8 cellular contexts compared by ENCODE assay signal in genomic region chr12:991350-992278, GRCh38. TPM values are rescaled to one million over a fixed set of nuclear protein-coding genes. Genes with fewer than 3 reads are reported as not detected.
DNase-seq lines count a peak whose midpoint lies in the region; ATAC-seq, FAIRE-seq and TF ChIP-seq lines count a peak whose summit lies in the region.

No MANE protein-coding gene starts in this region.

- H3K27ac ChIP-seq in A673 (ENCODE audit: low read depth, low read length, poor library complexity, severe bottlenecking): peak overlapping the region; percentile 99
- peak overlapping the region; percentile 84 for H3K27ac ChIP-seq in HUES48 (ENCODE audit: low read depth, low read length)
- H3K27ac ChIP-seq in endothelial cell of umbilical vein (ENCODE audit: insufficient read depth, low read depth, low read length): peak overlapping the region; percentile 52
- H3K27ac ChIP-seq in muscle layer of colon (ENCODE audit: low read depth, low read length): peak overlapping the region; percentile 92
- H3K27ac ChIP-seq in urinary bladder (ENCODE audit: low read depth): peak overlapping the region; percentile 95

- no peaks in the 10 kb centered on the region for H3K9me3 Mint-ChIP-seq in T-cell

- H3K36me3 ChIP-seq in A673 (ENCODE audit: insufficient read depth, low read length, poor library complexity, severe bottlenecking) (no peaks in the 10 kb centered on the region), HUES48 (ENCODE audit: control insufficient read depth, insufficient read depth, low read length) (no peaks in the 10 kb centered on the region), endothelial cell of umbilical vein (ENCODE audit: control insufficient read depth in 2 of 2, extremely low read depth in 1 of 2, insufficient read depth in 2 of 2, low read length in 2 of 2) (no peaks in the 10 kb centered on the region), muscle layer of colon (ENCODE audit: insufficient read depth, low read length) (no peaks in the 10 kb centered on the region), urinary bladder (ENCODE audit: insufficient read depth) (no peaks in the 10 kb centered on the region)

- peak; percentile 22 for DNase-seq in A673 (ENCODE audit: low spot score)
- DNase-seq in T-cell: peak in 16 of 34 experiments; percentile 2 to 46 (median 9)
- DNase-seq in endothelial cell of umbilical vein (ENCODE audit: low read depth, low spot score): peak; percentile 24

- CTCF ChIA-PET in A673 (lab: Charles Lee) (interaction anchor here (0.6 to 1.0 kb wide), 3 partner anchors 62 to 101 kb away, joined by 3 to 4 read pairs (median 3); no protein-coding TSS in a partner anchor), T-cell (lab: Charles Lee) (interaction anchor here in 1 of 2 donors (0.6 to 1.4 kb wide), 2 partner anchors 42 to 333 kb away, joined by 3 to 9 read pairs; partner anchors contain the start of gene RAD52), endothelial cell of umbilical vein (lab: Charles Lee) (interaction anchor here (0.7 to 6.6 kb wide), 7 partner anchors 10 to 126 kb away, joined by 3 to 66 read pairs (median 5); partner anchors contain the start of gene RAD52)

- H3K9me3 ChIP-seq in A673 (ENCODE audit: low read depth, low read length, poor library complexity, severe bottlenecking) (no peaks in the 10 kb centered on the region), HUES48 (ENCODE audit: control insufficient read depth, insufficient read depth, low read length) (no peaks in the 10 kb centered on the region), endothelial cell of umbilical vein (replicated peaks; ENCODE audit: control insufficient read depth, insufficient read depth, low read length) (no peaks in the 10 kb centered on the region), muscle layer of colon (ENCODE audit: low read length) (no peaks in the 10 kb centered on the region)

- TSS peak; percentile 80 for BruUV-seq in A673 (replicated peaks; lab: Mats Ljungman, UMichigan)
- BruUV-seq in endothelial cell of umbilical vein (replicated peaks; lab: Mats Ljungman, UMichigan): TSS peak; percentile 38

- H3K9me1 ChIP-seq in endothelial cell of umbilical vein (replicated peaks; ENCODE audit: control insufficient read depth, extremely low read depth, insufficient read depth, low read length): no peaks in the 10 kb centered on the region

- dilution Hi-C loops in endothelial cell of umbilical vein (cut with MboI; ENCODE audit: extremely low pct_ligation_motif_present, low sequenced_read_pairs): no loop called here

- H2AFZ ChIP-seq in endothelial cell of umbilical vein (ENCODE audit: low read depth, low read length): peak overlapping the region; percentile 69

- peaks cover 27% of the 10 kb centered on the region for H3K4me1 ChIP-seq in A673 (ENCODE audit: insufficient read depth, low read length, poor library complexity, severe bottlenecking)
- H3K4me1 ChIP-seq in HUES48 (ENCODE audit: control insufficient read depth, insufficient read depth, low read length): peaks cover 19% of the 10 kb centered on the region
- H3K4me1 ChIP-seq in endothelial cell of umbilical vein (ENCODE audit: control insufficient read depth, extremely low read depth, insufficient read depth, low read length): peaks cover 25% of the 10 kb centered on the region
- peaks cover 31% of the 10 kb centered on the region for H3K4me1 ChIP-seq in muscle layer of colon (ENCODE audit: insufficient read depth, low read length)
- no peaks in the 10 kb centered on the region for H3K4me1 ChIP-seq in urinary bladder (ENCODE audit: insufficient read depth)

- POLR2A ChIA-PET in A673 (lab: Charles Lee; ENCODE audit: low non-redundant PET): interaction anchor here (0.6 kb wide), 1 partner anchor 38 kb away, joined by 3 read pairs; no protein-coding TSS in a partner anchor
- POLR2A ChIA-PET in T-cell (lab: Charles Lee): interaction anchor here (0.7 to 1.0 kb wide), 4 partner anchors 20 to 241 kb away, joined by 3 to 6 read pairs (median 4); no protein-coding TSS in a partner anchor
- POLR2A ChIA-PET in endothelial cell of umbilical vein (lab: Charles Lee): interaction anchor here (2.3 kb wide), 1 partner anchor 102 kb away, joined by 5 read pairs; no protein-coding TSS in a partner anchor

- peaks cover 28% of the 10 kb centered on the region for H3K79me2 ChIP-seq in endothelial cell of umbilical vein (ENCODE audit: control insufficient read depth, insufficient read depth, low read length)

- no peak for TF ChIP-seq POLR2A in endothelial cell of umbilical vein (IDR thresholded peaks at IDR 0.05; ENCODE audit: low read depth, low read length)

- peaks cover 44 to 63% (median 49%) of the 10 kb centered on the region in 3 donors for H3K4me1 Mint-ChIP-seq in T-cell

- no peak for FAIRE-seq in endothelial cell of umbilical vein (lab: Jason Lieb, UNC)

- intact Hi-C loops in A673 (cut with micrococcal nuclease; ENCODE audit: unreplicated experiment): loop anchor here (5.0 kb wide), 1 partner anchor 34 kb away; no protein-coding TSS in a partner anchor
- intact Hi-C loops in endothelial cell of umbilical vein (cut with micrococcal nuclease): loop anchor here (5.0 kb wide), 2 partner anchors 101 to 349 kb away; no protein-coding TSS in a partner anchor

- H3K9ac ChIP-seq in HUES48 (ENCODE audit: low read depth, low read length) (peak overlapping the region; percentile 82), endothelial cell of umbilical vein (replicated peaks; ENCODE audit: extremely low read depth, insufficient read depth, low read length) (peak overlapping the region; percentile 74), muscle layer of colon (ENCODE audit: low read length) (peak overlapping the region; percentile 71)

- WGBS in urinary bladder: 5% methylated on average over 48 of the region's 48 CpGs

- H4K20me1 ChIP-seq in endothelial cell of umbilical vein (replicated peaks; ENCODE audit: control insufficient read depth, extremely low read depth, insufficient read depth, low read length): no peaks in the 10 kb centered on the region

- H3K27me3 ChIP-seq in A673 (replicated peaks; ENCODE audit: insufficient read depth, low read depth, low read length, poor library complexity) (no peaks in the 10 kb centered on the region), HUES48 (ENCODE audit: control insufficient read depth, insufficient read depth, low read length) (0 out of 2 replicates have a peak, but pooled peaks cover 2% of the 10 kb centered on the region), endothelial cell of umbilical vein (ENCODE audit: control insufficient read depth in 2 of 2, insufficient read depth in 2 of 2, low read length in 2 of 2) (no peaks in the 10 kb centered on the region), muscle layer of colon (ENCODE audit: control insufficient read depth in 1 of 2, insufficient read depth in 2 of 2, low read length in 2 of 2) (no peaks in the 10 kb centered on the region)

- H3K27me3 Mint-ChIP-seq in T-cell: no peaks in the 10 kb centered on the region

- H3K27ac Mint-ChIP-seq in T-cell: peak overlapping the region; percentile 96 to 98

- peak overlapping the region; percentile 65 for H3K4me2 ChIP-seq in endothelial cell of umbilical vein (ENCODE audit: insufficient read depth, low read length)

- TF ChIP-seq CTCF in A673 (conservative IDR thresholded peaks at IDR 0.05; ENCODE audit: low read depth, low read length): no peak
- no peak for TF ChIP-seq CTCF in GM12875 (IDR thresholded peaks at IDR 0.05; ENCODE audit: borderline replicate concordance, insufficient read depth, low read depth, low read length)
- no peak for TF ChIP-seq CTCF in endothelial cell of umbilical vein (IDR thresholded peaks at IDR 0.05; ENCODE audit: extremely low read depth in 1 of 2, insufficient read depth in 1 of 2, low read depth in 1 of 2, low read length in 2 of 2)

- ATAC-seq in T-cell (replicated peaks in 1 of 4) (peak; percentile 25 to 62 (median 58)), GM21576 (IDR thresholded peaks at IDR 0.05; ENCODE audit: unreplicated experiment) (no peak)

- H3K4me3 ChIP-seq in A673 (ENCODE audit: low read depth, low read length, poor library complexity, severe bottlenecking) (peak overlapping the region; percentile 80), GM12875 (ENCODE audit: low read depth, low read length) (peak overlapping the region; percentile 84), HUES48 (ENCODE audit: low read depth, low read length) (peak overlapping the region; percentile 96), endothelial cell of umbilical vein (replicated peaks in 1 of 3; ENCODE audit: insufficient read depth in 1 of 3, low read depth in 1 of 3, low read length in 3 of 3) (peak overlapping the region; percentile 80 to 94 (median 80)), muscle layer of colon (ENCODE audit: low read depth in 1 of 2, low read length in 2 of 2) (peak overlapping the region; percentile 73 to 79), urinary bladder (ENCODE audit: low read depth, low read length) (peak overlapping the region; percentile 99)

- H3K4me3 Mint-ChIP-seq in T-cell: peak overlapping the region; percentile 95 to 98 (median 96)

- no peaks in the 10 kb centered on the region for H3K36me3 Mint-ChIP-seq in T-cell

TF ChIP-seq in endothelial cell of umbilical vein, 7 proteins besides CTCF, POLR2A, EP300 and RAD21 (continues in another document):
- TF ChIP-seq GATA2 (IDR thresholded peaks at IDR 0.05; ENCODE audit: insufficient read depth, insufficient read length, low read depth, low read length): no peak

RNA-seq across cellular contexts. Expression of gene ERC1, which starts 0.6 kb away (rescaled TPM):
- total RNA-seq in A673 (2021): 56.5 and 60.7 TPM in 2 replicates
- total RNA-seq in T-cell: 10 to 100 TPM; 41.8 to 68.0 (median 46.5) TPM
- total RNA-seq in endothelial cell of umbilical vein: 60.0 and 66.1 TPM in 2 replicates
- 11.7 and 17.5 TPM in 2 replicates for polyA plus RNA-seq in endothelial cell of umbilical vein
- 11.0 and 11.7 TPM in 2 replicates for polyA plus RNA-seq in endothelial cell of umbilical vein (2011; cell fraction: cytosol; rRNA removed)
- 20.5 and 27.6 TPM in 2 replicates for polyA plus RNA-seq in endothelial cell of umbilical vein (2011; cell fraction: nucleus; rRNA removed)
- 17.5 and 19.1 TPM in 2 replicates for polyA plus RNA-seq in endothelial cell of umbilical vein (2012)
- 87.6 and 103 TPM in 2 replicates for polyA minus RNA-seq in endothelial cell of umbilical vein
- 29.7 TPM for polyA minus RNA-seq in endothelial cell of umbilical vein (2011; cell fraction: cytosol; rRNA and poly(A)+ RNA removed)
- polyA minus RNA-seq in endothelial cell of umbilical vein (2011; cell fraction: nucleus; rRNA and poly(A)+ RNA removed): 95.6 and 95.8 TPM in 2 replicates
- total RNA-seq in urinary bladder: 76.7 TPM
- 26.6 TPM for polyA plus RNA-seq in urinary bladder

RNA-seq across cellular contexts. Expression of gene RAD52, which starts 42.1 kb away (rescaled TPM):
- total RNA-seq in A673 (2021) (23.0 and 24.7 TPM in 2 replicates), T-cell (10 to 100 TPM; 12.7 to 28.4 (median 18.3) TPM), endothelial cell of umbilical vein (10.2 and 16.1 TPM in 2 replicates), urinary bladder (31.6 TPM)
- polyA plus RNA-seq in endothelial cell of umbilical vein (9.4 and 9.5 TPM in 2 replicates), urinary bladder (10.3 TPM)
- polyA plus RNA-seq in endothelial cell of umbilical vein (2011; cell fraction: cytosol; rRNA removed): 7.5 and 8.5 TPM in 2 replicates
- polyA plus RNA-seq in endothelial cell of umbilical vein (2011; cell fraction: nucleus; rRNA removed): 41.8 and 46.4 TPM in 2 replicates
- 7.5 and 7.8 TPM in 2 replicates for polyA plus RNA-seq in endothelial cell of umbilical vein (2012)
- polyA minus RNA-seq in endothelial cell of umbilical vein: 24.8 and 25.4 TPM in 2 replicates
- polyA minus RNA-seq in endothelial cell of umbilical vein (2011; cell fraction: cytosol; rRNA and poly(A)+ RNA removed): 10.8 TPM
- 19.3 and 20.5 TPM in 2 replicates for polyA minus RNA-seq in endothelial cell of umbilical vein (2011; cell fraction: nucleus; rRNA and poly(A)+ RNA removed)
